ENCODE assay signal across 10 cellular contexts in the genomic region with DNA sequence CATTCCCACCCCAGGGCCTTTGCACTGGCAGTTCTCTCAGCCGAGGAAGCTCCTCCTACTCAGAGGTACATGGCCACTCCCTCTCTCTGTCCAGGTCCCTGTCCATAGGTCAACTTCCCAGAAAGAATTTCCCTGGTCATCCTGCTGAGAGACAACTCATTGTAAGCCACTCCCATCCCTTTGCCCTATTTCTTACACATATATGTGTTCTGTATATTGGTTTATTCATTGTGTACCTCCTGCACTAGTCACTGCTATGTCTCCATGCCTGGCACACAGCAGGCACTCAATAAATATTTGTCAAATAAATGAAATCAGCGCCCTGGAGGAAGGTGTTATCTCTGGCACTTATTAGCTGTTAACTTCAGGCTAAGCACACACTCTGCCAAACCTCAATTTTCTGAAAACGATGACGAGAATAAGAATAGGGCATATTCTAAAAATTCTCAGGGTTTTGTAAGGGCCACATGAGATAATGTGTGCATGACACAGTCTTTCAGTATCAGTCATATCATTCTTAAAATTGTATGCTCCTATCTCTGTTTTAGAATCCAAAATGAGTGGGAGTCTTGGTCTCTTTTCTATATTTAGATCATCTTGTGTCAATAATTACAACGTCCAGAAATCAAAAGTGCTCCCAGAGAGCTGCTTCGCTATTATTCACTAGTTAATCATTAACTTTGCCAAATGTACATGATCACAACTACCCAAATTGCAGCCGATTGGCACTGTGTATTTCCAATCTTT.
A peak's percentile ranks its signal among the peaks of the same experiment; 100 is the strongest.
DNase-seq lines count a peak whose midpoint lies in the region; ATAC-seq and TF ChIP-seq lines count a peak whose summit lies in the region.
"Had no signal": no experiment of that assay in that cellular context is flagged by ENCODE, and none has a peak within 500 bp of the region (broad histone marks: within the 10 kb centered on the region; RNA-seq: fewer than 3 reads in every experiment).

No MANE protein-coding gene starts in this region.

- H3K27ac ChIP-seq in substantia nigra (ENCODE audit: low read depth, low read length, poor library complexity, severe bottlenecking) (no peak overlapping the region), foreskin keratinocyte (no peak overlapping the region)

- no peaks in the 10 kb centered on the region for H3K4me1 ChIP-seq in foreskin keratinocyte

- TF ChIP-seq CTCF in GM13977 (IDR thresholded peaks at IDR 0.05; ENCODE audit: extremely low read depth, insufficient read depth, missing control alignments) (no peak), GM20000 (IDR thresholded peaks at IDR 0.05; ENCODE audit: extremely low read depth, missing control alignments) (no peak), foreskin keratinocyte (conservative IDR thresholded peaks at IDR 0.05) (no peak)

- in situ Hi-C loops in GM13977 (cut with MboI; ENCODE audit: low pct_unique_long_range_greater_than_20kb, low sequenced_read_pairs, unreplicated experiment) = no loop called here

- DNase-seq in GM13977 (ENCODE audit: low spot score) (peak; percentile 56), GM20000 (ENCODE audit: low spot score) (peak; percentile 60), SW480 (ENCODE audit: low spot score) (peak; percentile 65), substantia nigra (lab: John Stamatoyannopoulos, UW) (no peak), foreskin keratinocyte (no peak), NCI-H1930 (lab: John Stamatoyannopoulos, UW) (no peak), NCI-H1105 treated with DMSO at 0.1 percent for 48 hours (lab: John Stamatoyannopoulos, UW) (no peak)
- DNase-seq: aorta; CD4-positive, alpha-beta memory T cell had no signal

- H3K27me3 ChIP-seq in foreskin keratinocyte = peaks cover 39% of the 10 kb centered on the region

- ATAC-seq in HG03045 (IDR thresholded peaks at IDR 0.05; ENCODE audit: unreplicated experiment) = peak; percentile 71
- no peak for ATAC-seq in foreskin keratinocyte

Comparison
In these comparisons a context has a peak if more than half of its experiments do, and no peak if none do; other contexts are left out.
1. DNase-seq: peak in GM13977 (single experiment), GM20000 (single experiment) and SW480 (single experiment); none in substantia nigra (0 of 49), foreskin keratinocyte (0 of 2), NCI-H1930 (0 of 2) and NCI-H1105 treated with DMSO at 0.1 percent for 48 hours (single experiment).